8 cellular contexts compared by ENCODE assay signal in the genomic region with DNA sequence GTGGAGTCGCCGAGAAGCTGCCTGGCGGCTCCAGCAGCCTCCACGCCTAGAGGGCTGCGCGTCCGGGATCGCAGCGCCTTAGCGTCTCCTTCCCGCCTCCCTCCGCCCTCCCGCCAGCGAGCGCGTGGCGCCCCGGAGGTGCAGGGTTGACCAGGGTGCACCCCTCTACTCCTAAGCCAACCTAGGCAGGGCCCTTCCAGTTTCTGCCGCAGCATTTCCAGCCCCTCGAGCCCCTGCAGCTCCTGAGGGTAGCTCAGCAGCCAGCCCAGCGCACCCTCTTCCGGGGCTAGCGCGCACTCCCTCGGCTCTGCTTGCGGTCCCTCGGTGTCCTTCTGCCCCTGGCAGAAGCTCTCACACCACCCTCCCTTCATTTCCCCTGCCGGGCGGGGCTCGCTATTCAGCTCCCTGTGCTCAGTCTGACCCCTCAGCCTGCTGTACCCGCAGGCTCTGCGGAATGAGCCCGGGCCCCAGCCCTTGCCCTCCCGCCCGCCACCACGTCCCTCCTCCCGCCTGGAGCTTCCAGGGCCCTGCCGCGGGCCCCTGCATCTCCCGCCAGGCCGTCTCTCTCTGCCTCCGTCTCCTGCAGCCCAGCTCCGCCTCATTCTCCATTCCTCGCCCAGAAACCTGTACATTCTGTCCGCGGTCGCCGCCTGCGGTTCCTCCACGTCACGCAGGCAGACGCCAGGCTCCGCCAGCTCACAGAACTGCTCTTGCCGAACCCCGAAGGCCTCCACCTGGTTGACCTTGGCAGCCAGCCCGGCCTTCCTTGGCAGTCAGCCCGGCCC.
A peak's percentile ranks its signal among the peaks of the same experiment; 100 is the strongest.
DNase-seq lines count a peak whose midpoint lies in the region; ATAC-seq lines count a peak whose summit lies in the region.

No MANE protein-coding gene starts in this region.

- no peaks in the 10 kb centered on the region for H3K9me3 Mint-ChIP-seq in activated CD8-positive, alpha-beta memory T cell treated with anti-CD3 and anti-CD28 coated beads, Interleukin-2, amount 10 ng/mL, durations not matched to agents 7 days and 5 days (ENCODE audit: low read depth)
- peaks cover 2% of the 10 kb centered on the region for H3K9me3 Mint-ChIP-seq in memory B cell

- peaks cover 13% of the 10 kb centered on the region for H3K4me1 Mint-ChIP-seq in activated CD8-positive, alpha-beta memory T cell treated with anti-CD3 and anti-CD28 coated beads, Interleukin-2, amount 10 ng/mL, durations not matched to agents 7 days and 5 days
- H3K4me1 Mint-ChIP-seq in memory B cell: peaks cover 6% of the 10 kb centered on the region

- peak overlapping the region; percentile 31 for H3K27ac ChIP-seq in epithelial cell of prostate

- H3K36me3 Mint-ChIP-seq in activated CD8-positive, alpha-beta memory T cell treated with anti-CD3 and anti-CD28 coated beads, Interleukin-2, amount 10 ng/mL, durations not matched to agents 7 days and 5 days: no peaks in the 10 kb centered on the region
- no peaks in the 10 kb centered on the region for H3K36me3 Mint-ChIP-seq in memory B cell

- ATAC-seq in GM19395 (IDR thresholded peaks at IDR 0.05; ENCODE audit: unreplicated experiment): peak; percentile 60
- ATAC-seq in activated CD8-positive, alpha-beta memory T cell treated with anti-CD3 and anti-CD28 coated beads, Interleukin-2, amount 10 ng/mL, durations not matched to agents 7 days and 5 days: peak; percentile 86
- ATAC-seq in memory B cell (ENCODE audit: low read depth): no peak
- no peak for ATAC-seq in GM18907 (IDR thresholded peaks at IDR 0.05; ENCODE audit: unreplicated experiment)

- H3K27me3 Mint-ChIP-seq in activated CD8-positive, alpha-beta memory T cell treated with anti-CD3 and anti-CD28 coated beads, Interleukin-2, amount 10 ng/mL, durations not matched to agents 7 days and 5 days: peaks cover 63% of the 10 kb centered on the region
- H3K27me3 Mint-ChIP-seq in memory B cell: peaks cover 17% of the 10 kb centered on the region

- CTCF ChIA-PET in activated CD8-positive, alpha-beta memory T cell treated with anti-CD3 and anti-CD28 coated beads, Interleukin-2, amount 10 ng/mL, durations not matched to agents 7 days and 5 days (lab: Charles Lee): interaction anchor here (0.7 to 1.5 kb wide), 4 partner anchors 18 to 1045 kb away, joined by 3 to 4 read pairs (median 3); no protein-coding TSS in a partner anchor

- peak; percentile 56 for DNase-seq in NCI-H2029 treated with DMSO at 0.1 percent for 48 hours (lab: John Stamatoyannopoulos, UW)
- DNase-seq in activated CD8-positive, alpha-beta memory T cell treated with anti-CD3 and anti-CD28 coated beads, Interleukin-2, amount 10 ng/mL, durations not matched to agents 7 days and 5 days: peak; percentile 49
- DNase-seq in epithelial cell of prostate (ENCODE audit: low read depth, low spot score): peak; percentile 70
- DNase-seq in memory B cell (ENCODE audit: low spot score in 2 of 2): no peak
- peak in 2 of 3 experiments; percentile 18 to 47 for DNase-seq in stimulated activated CD4-positive, alpha-beta T cell treated with anti-CD3 and anti-CD28 coated beads, TNF-alpha, amount 100 ng/mL, for 24 hours (ENCODE audit: low read depth in 3 of 3)
- no peak for DNase-seq in RKO (ENCODE audit: low spot score)

- H3K27ac Mint-ChIP-seq in activated CD8-positive, alpha-beta memory T cell treated with anti-CD3 and anti-CD28 coated beads, Interleukin-2, amount 10 ng/mL, durations not matched to agents 7 days and 5 days: no peak overlapping the region
- H3K27ac Mint-ChIP-seq in memory B cell: no peak overlapping the region

- peak overlapping the region; percentile 59 for H3K4me3 Mint-ChIP-seq in activated CD8-positive, alpha-beta memory T cell treated with anti-CD3 and anti-CD28 coated beads, Interleukin-2, amount 10 ng/mL, durations not matched to agents 7 days and 5 days
- H3K4me3 Mint-ChIP-seq in memory B cell: peak overlapping the region; percentile 30

Comparison
In these comparisons a context has a peak if more than half of its experiments do, and no peak if none do; other contexts are left out.
1. ATAC-seq: peak in GM19395 (single experiment) and activated CD8-positive, alpha-beta memory T cell treated with anti-CD3 and anti-CD28 coated beads, Interleukin-2, amount 10 ng/mL, durations not matched to agents 7 days and 5 days (single experiment); none in memory B cell (single experiment) and GM18907 (single experiment).
2. DNase-seq: peak in NCI-H2029 treated with DMSO at 0.1 percent for 48 hours (single experiment), activated CD8-positive, alpha-beta memory T cell treated with anti-CD3 and anti-CD28 coated beads, Interleukin-2, amount 10 ng/mL, durations not matched to agents 7 days and 5 days (single experiment), epithelial cell of prostate (single experiment) and stimulated activated CD4-positive, alpha-beta T cell treated with anti-CD3 and anti-CD28 coated beads, TNF-alpha, amount 100 ng/mL, for 24 hours (2 of 3); none in memory B cell (0 of 2) and RKO (single experiment).